18 cellular contexts compared by ENCODE assay signal in the genomic region with DNA sequence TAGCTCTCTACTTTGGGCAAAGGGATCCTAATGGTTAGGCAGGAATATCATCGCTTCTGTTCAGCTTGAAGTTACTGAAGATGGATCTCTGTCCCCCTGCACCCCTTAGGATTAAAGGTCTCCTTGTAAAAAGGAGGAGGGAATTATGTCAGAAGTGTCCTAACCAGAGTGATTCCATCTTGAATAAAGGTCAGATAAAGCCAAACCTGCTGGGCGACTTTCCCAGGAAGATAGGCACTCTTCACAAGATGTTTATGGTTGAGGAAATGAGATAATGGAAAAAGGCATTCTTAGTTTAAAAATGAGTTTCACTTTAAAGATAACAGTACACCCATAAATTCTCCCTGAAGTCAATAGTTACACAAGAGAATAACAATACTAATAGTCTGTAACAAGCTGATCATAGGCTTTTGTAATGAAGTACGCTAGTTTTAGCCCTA. TPM values are rescaled to one million over a fixed set of nuclear protein-coding genes. Genes with fewer than 3 reads are reported as not detected.
A peak's percentile ranks its signal among the peaks of the same experiment; 100 is the strongest.
DNase-seq lines count a peak whose midpoint lies in the region; ATAC-seq, FAIRE-seq and TF ChIP-seq lines count a peak whose summit lies in the region.
"Had no signal": no experiment of that assay in that cellular context is flagged by ENCODE, and none has a peak within 500 bp of the region (broad histone marks: within the 10 kb centered on the region; RNA-seq: fewer than 3 reads in every experiment).

No MANE protein-coding gene starts in this region.

- H3K18ac ChIP-seq in mesenchymal stem cell (ENCODE audit: low read depth in 1 of 2, low read length in 2 of 2) = no peak overlapping the region

- intact Hi-C loops in HCT116 (cut with micrococcal nuclease) (no loop called here), lower lobe of right lung (cut with DNase I) (no loop called here)

- H3K9ac ChIP-seq in BLaER1 = no peak overlapping the region
- H3K9ac ChIP-seq in HCT116 (ENCODE audit: low read length) = no peak overlapping the region
- no peak overlapping the region for H3K9ac ChIP-seq in astrocyte (ENCODE audit: low read length)
- no peak overlapping the region for H3K9ac ChIP-seq in mesenchymal stem cell (ENCODE audit: low read length)

- H3K4ac ChIP-seq in mesenchymal stem cell (ENCODE audit: low read depth in 1 of 2, low read length in 2 of 2) = no peak overlapping the region

- peaks cover 3% of the 10 kb centered on the region for H3K36me3 Mint-ChIP-seq in astrocyte (ENCODE audit: low read depth, unreplicated experiment)
- no peaks in the 10 kb centered on the region for H3K36me3 Mint-ChIP-seq in naive thymus-derived CD8-positive, alpha-beta T cell

- H2BK120ac ChIP-seq in mesenchymal stem cell (ENCODE audit: low read depth, low read length) = no peak overlapping the region

- H2AFZ ChIP-seq in HCT116 (ENCODE audit: low read depth, low read length, poor library complexity, severe bottlenecking) (no peak overlapping the region), astrocyte (ENCODE audit: low read depth, low read length) (no peak overlapping the region), mesenchymal stem cell (ENCODE audit: low read depth, low read length) (no peak overlapping the region)

- no peaks in the 10 kb centered on the region for H3K9me2 ChIP-seq in HCT116 (ENCODE audit: insufficient read depth)

- no peak overlapping the region for H2AK5ac ChIP-seq in mesenchymal stem cell (ENCODE audit: low read length, severe bottlenecking)

- no peak overlapping the region for H2BK5ac ChIP-seq in mesenchymal stem cell (ENCODE audit: low read depth, low read length, poor library complexity, severe bottlenecking)

- ATAC-seq in HCT116 (no peak), lower lobe of right lung (no peak), HG03039 (IDR thresholded peaks at IDR 0.05; ENCODE audit: unreplicated experiment) (no peak)
- ATAC-seq in naive thymus-derived CD8-positive, alpha-beta T cell = no peak
- ATAC-seq: activated CD8-positive, alpha-beta memory T cell treated with anti-CD3 and anti-CD28 coated beads, Interleukin-2, amount 10 ng/mL, durations not matched to agents 7 days and 5 days; stimulated activated naive CD8-positive, alpha-beta T cell treated with anti-CD3 and anti-CD28 coated beads, Interleukin-15, Interleukin-2, amounts not matched to agents 100 U/mL and 50 U/mL, for 24 hours had no signal

- TF ChIP-seq RAD21 in HCT116 (IDR thresholded peaks at IDR 0.05; ENCODE audit: low read depth) = no peak

- H3K9me3 Mint-ChIP-seq in astrocyte (ENCODE audit: unreplicated experiment) = no peaks in the 10 kb centered on the region
- no peaks in the 10 kb centered on the region for H3K9me3 Mint-ChIP-seq in naive thymus-derived CD8-positive, alpha-beta T cell
- H3K9me3 Mint-ChIP-seq: T-helper 1 cell treated with Interleukin-12 subunit alpha and Interleukin-12 subunit beta and Interleukin-4 antibody, amounts not matched to agents 30 μg/mL and 1 μg/mL, for 36 hours had no signal

- TF ChIP-seq POLR2A in HCT116 (IDR thresholded peaks at IDR 0.05; ENCODE audit: borderline replicate concordance, extremely low read depth, insufficient read depth, insufficient read length) = no peak

- DNase-seq in HCT116 (ENCODE audit: low read depth, low spot score) = no peak
- no peak for DNase-seq in astrocyte (ENCODE audit: low read depth)
- peak; percentile 46 for DNase-seq in mesenchymal stem cell
- no peak for DNase-seq in naive thymus-derived CD8-positive, alpha-beta T cell
- DNase-seq in lower lobe of right lung = no peak
- DNase-seq: activated CD8-positive, alpha-beta memory T cell treated with anti-CD3 and anti-CD28 coated beads, Interleukin-2, amount 10 ng/mL, durations not matched to agents 7 days and 5 days; activated effector memory CD4-positive, alpha-beta T cell treated with Interleukin-2 at 50 U/mL for 16 hours; KBM-7; NCI-H1930; NCI-H526 treated with DMSO at 0.1 percent for 48 hours; ovary; sigmoid colon; stimulated activated CD4-positive, alpha-beta T cell treated with anti-CD3 and anti-CD28 coated beads, Interleukin-1b, Interleukin-23, amount 100 ng/mL, for 48 hours; stimulated activated naive CD8-positive, alpha-beta T cell treated with anti-CD3 and anti-CD28 coated beads, Interleukin-15, Interleukin-2, amounts not matched to agents 100 U/mL and 50 U/mL, for 24 hours had no signal

- H2BK15ac ChIP-seq in mesenchymal stem cell (ENCODE audit: low read depth, poor library complexity, severe bottlenecking) = no peak overlapping the region

- no TSS peak for BruUV-seq in HCT116 (replicated peaks; lab: Mats Ljungman, UMichigan)

- H3K14ac ChIP-seq in mesenchymal stem cell (ENCODE audit: low read length in 2 of 2) = no peak overlapping the region

- H3K4me3 ChIP-seq in BLaER1 (no peak overlapping the region), HCT116 (replicated peaks in 1 of 2; ENCODE audit: low read depth in 1 of 2, low read length in 2 of 2) (no peak overlapping the region), astrocyte (ENCODE audit: insufficient read depth, low read depth, low read length) (no peak overlapping the region), mesenchymal stem cell (ENCODE audit: insufficient read depth in 1 of 2, low read depth in 1 of 2, low read length in 2 of 2) (no peak overlapping the region), lower lobe of right lung (no peak overlapping the region)
- H3K4me3 ChIP-seq: ovary, sigmoid colon had no signal

- H4K20me1 ChIP-seq in BLaER1 = peaks cover 23% of the 10 kb centered on the region; the same call in 1 of the 2 replicates
- no peaks in the 10 kb centered on the region for H4K20me1 ChIP-seq in HCT116 (ENCODE audit: insufficient read depth)
- peaks cover 17% of the 10 kb centered on the region for H4K20me1 ChIP-seq in astrocyte (ENCODE audit: insufficient read depth, low read length)

- H3K27me3 Mint-ChIP-seq in astrocyte (ENCODE audit: low read depth, unreplicated experiment) = peaks cover 4% of the 10 kb centered on the region
- H3K27me3 Mint-ChIP-seq in naive thymus-derived CD8-positive, alpha-beta T cell = peaks cover 0 to 2% (median 0%) of the 10 kb centered on the region in 5 donors

- no peaks in the 10 kb centered on the region for H3K9me3 ChIP-seq in BLaER1
- H3K9me3 ChIP-seq in HCT116 (ENCODE audit: control insufficient read depth in 1 of 2, insufficient read depth in 1 of 2, low read depth in 1 of 2, low read length in 2 of 2) = no peaks in the 10 kb centered on the region
- no peaks in the 10 kb centered on the region for H3K9me3 ChIP-seq in astrocyte (ENCODE audit: insufficient read depth, low read depth, low read length)
- H3K9me3 ChIP-seq in mesenchymal stem cell (ENCODE audit: control insufficient read depth, low read length) = no peaks in the 10 kb centered on the region
- no peaks in the 10 kb centered on the region for H3K9me3 ChIP-seq in lower lobe of right lung
- H3K9me3 ChIP-seq: ovary, sigmoid colon had no signal

- H3K4me3 Mint-ChIP-seq in astrocyte (ENCODE audit: unreplicated experiment) = no peak overlapping the region
- H3K4me3 Mint-ChIP-seq in naive thymus-derived CD8-positive, alpha-beta T cell = peak overlapping the region in 1 of 10 donors; percentile 59
- H3K4me3 Mint-ChIP-seq: activated CD8-positive, alpha-beta memory T cell treated with anti-CD3 and anti-CD28 coated beads, Interleukin-2, amount 10 ng/mL, durations not matched to agents 7 days and 5 days had no signal

- H4K8ac ChIP-seq in mesenchymal stem cell (ENCODE audit: low read length) = no peak overlapping the region

- CTCF ChIA-PET in HCT116 (lab: Charles Lee) = no interaction called here

- no peak overlapping the region for H3K27ac ChIP-seq in BLaER1
- no peak overlapping the region for H3K27ac ChIP-seq in HCT116 (ENCODE audit: low read depth, low read length)
- H3K27ac ChIP-seq in astrocyte (ENCODE audit: low read depth, low read length) = no peak overlapping the region
- no peak overlapping the region for H3K27ac ChIP-seq in mesenchymal stem cell (ENCODE audit: low read length, poor library complexity, severe bottlenecking)
- no peak overlapping the region for H3K27ac ChIP-seq in lower lobe of right lung
- H3K27ac ChIP-seq: HL-60, ovary, sigmoid colon had no signal

- H3K27ac Mint-ChIP-seq in astrocyte (ENCODE audit: unreplicated experiment) = peak overlapping the region; percentile 50
- H3K27ac Mint-ChIP-seq in naive thymus-derived CD8-positive, alpha-beta T cell = no peak overlapping the region
- H3K27ac Mint-ChIP-seq: activated CD8-positive, alpha-beta memory T cell treated with anti-CD3 and anti-CD28 coated beads, Interleukin-2, amount 10 ng/mL, durations not matched to agents 7 days and 5 days; T-helper 1 cell treated with Interleukin-12 subunit alpha and Interleukin-12 subunit beta and Interleukin-4 antibody, amounts not matched to agents 30 μg/mL and 1 μg/mL, for 36 hours had no signal

- H3K36me3 ChIP-seq in BLaER1 (no peaks in the 10 kb centered on the region), HCT116 (ENCODE audit: control insufficient read depth in 1 of 2, insufficient read depth in 2 of 2, low read length in 2 of 2) (no peaks in the 10 kb centered on the region), astrocyte (ENCODE audit: insufficient read depth, low read length) (no peaks in the 10 kb centered on the region), mesenchymal stem cell (ENCODE audit: control insufficient read depth in 1 of 2, insufficient read depth in 2 of 2, low read depth in 1 of 2, low read length in 2 of 2) (no peaks in the 10 kb centered on the region), lower lobe of right lung (no peaks in the 10 kb centered on the region)
- H3K36me3 ChIP-seq: ovary, sigmoid colon had no signal

- peaks cover 30% of the 10 kb centered on the region for H3K4me1 ChIP-seq in BLaER1
- H3K4me1 ChIP-seq in HCT116 (ENCODE audit: control insufficient read depth in 1 of 2, insufficient read depth in 2 of 2, low read length in 2 of 2) = peaks cover 5 to 31% of the 10 kb centered on the region in 2 experiments; a peak in 3 of 4 replicates
- peaks cover 10% of the 10 kb centered on the region for H3K4me1 ChIP-seq in astrocyte (ENCODE audit: insufficient read depth, low read length)
- H3K4me1 ChIP-seq in mesenchymal stem cell (ENCODE audit: control insufficient read depth, insufficient read depth, low read depth, low read length) = peaks cover 9% of the 10 kb centered on the region
- peaks cover 20% of the 10 kb centered on the region for H3K4me1 ChIP-seq in lower lobe of right lung

- no peak for FAIRE-seq in astrocyte (lab: Jason Lieb, UNC)

- H3K27me3 ChIP-seq in BLaER1 = no peaks in the 10 kb centered on the region
- no peaks in the 10 kb centered on the region for H3K27me3 ChIP-seq in HCT116 (ENCODE audit: insufficient read depth, low read length)
- H3K27me3 ChIP-seq in astrocyte (ENCODE audit: insufficient read depth, low read length) = no peaks in the 10 kb centered on the region
- no peaks in the 10 kb centered on the region for H3K27me3 ChIP-seq in mesenchymal stem cell (ENCODE audit: control insufficient read depth in 1 of 2, insufficient read depth in 1 of 2, low read length in 2 of 2)
- no peaks in the 10 kb centered on the region for H3K27me3 ChIP-seq in lower lobe of right lung (ENCODE audit: low read depth)
- H3K27me3 ChIP-seq: ovary, sigmoid colon had no signal

- peaks cover 13% of the 10 kb centered on the region for H3K4me1 Mint-ChIP-seq in astrocyte (ENCODE audit: low read depth, unreplicated experiment)
- H3K4me1 Mint-ChIP-seq in naive thymus-derived CD8-positive, alpha-beta T cell = peaks cover 11 to 26% (median 22%) of the 10 kb centered on the region in 4 donors

- TF ChIP-seq CTCF in HCT116 (IDR thresholded peaks at IDR 0.05 in 2 of 3, conservative IDR thresholded peaks at IDR 0.05 in 1 of 3; ENCODE audit: borderline replicate concordance in 1 of 3, insufficient read depth in 1 of 3, low read depth in 2 of 3, low read length in 2 of 3) (no peak), astrocyte (IDR thresholded peaks at IDR 0.05; ENCODE audit: insufficient read depth, low read depth, low read length) (no peak), lower lobe of right lung (IDR thresholded peaks at IDR 0.05) (no peak)

- peaks cover 15% of the 10 kb centered on the region for H3K79me1 ChIP-seq in mesenchymal stem cell (replicated peaks; ENCODE audit: low read length, poor library complexity, severe bottlenecking)

- H3K79me2 ChIP-seq in HCT116 (ENCODE audit: insufficient read depth, low read length) (peaks cover 25% of the 10 kb centered on the region), astrocyte (ENCODE audit: insufficient read depth, low read length) (peaks cover 5% of the 10 kb centered on the region)

- H3K4me2 ChIP-seq in BLaER1 (0 out of 2 replicates have a peak overlapping the region, but pooled peaks have one; percentile 3), HCT116 (ENCODE audit: low read length) (0 out of 2 replicates have a peak overlapping the region, but pooled peaks have one; percentile 93), astrocyte (ENCODE audit: low read length) (no peak overlapping the region), mesenchymal stem cell (ENCODE audit: low read length, poor library complexity, severe bottlenecking) (no peak overlapping the region)

- no peak overlapping the region for H4K91ac ChIP-seq in mesenchymal stem cell (ENCODE audit: low read length)

- WGBS in mesenchymal stem cell = 50% methylated on average over 2 of the region's 3 CpGs

- no peak overlapping the region for H2BK12ac ChIP-seq in mesenchymal stem cell (ENCODE audit: low read length in 2 of 2)

- no peak overlapping the region for H3K23ac ChIP-seq in mesenchymal stem cell (ENCODE audit: low read length in 2 of 2)

- POLR2A ChIA-PET in HCT116 (lab: Charles Lee) = no interaction called here
- POLR2A ChIA-PET in naive thymus-derived CD8-positive, alpha-beta T cell (lab: Charles Lee) = no interaction called here

- RAD21 ChIA-PET in HCT116 (lab: Charles Lee; ENCODE audit: low non-redundant PET in 1 of 2, low total read pairs in 2 of 2, uncharacterized antibody in 2 of 2, unreplicated experiment in 2 of 2) = no interaction called here

RNA-seq across cellular contexts. Expression of a gene that starts 1.7 kb away (rescaled TPM):
- total RNA-seq in HCT116 (2021; ENCODE audit: unreplicated experiment) (78.4 TPM), astrocyte (34.4 and 38.8 TPM in 2 replicates), lower lobe of right lung (42.3 TPM)
- polyA plus RNA-seq in HCT116 (2012) = 97.2 and 107 TPM in 2 replicates
- polyA plus RNA-seq in mesenchymal stem cell (2013, experiment 1 of 2) = 44.7 TPM
- polyA plus RNA-seq in mesenchymal stem cell (2013, experiment 2 of 2) = 49.2 TPM
- total RNA-seq in naive thymus-derived CD8-positive, alpha-beta T cell = 10 to 100 TPM; 21.5 to 25.1 TPM
- polyA plus RNA-seq in naive thymus-derived CD8-positive, alpha-beta T cell = 10 to 100 TPM; 35.9 to 68.0 (median 64.9) TPM

RNA-seq across cellular contexts. Expression of a gene that starts 16.3 kb away (rescaled TPM):
- 17.6 TPM for total RNA-seq in HCT116 (2021; ENCODE audit: unreplicated experiment)
- polyA plus RNA-seq in HCT116 (2012) = 16.2 and 18.0 TPM in 2 replicates
- total RNA-seq in astrocyte = 16.9 and 18.8 TPM in 2 replicates
- polyA plus RNA-seq in mesenchymal stem cell (2013, experiment 1 of 2) = 5.6 TPM
- 5.9 TPM for polyA plus RNA-seq in mesenchymal stem cell (2013, experiment 2 of 2)
- 10 to 100 TPM; 13.3 to 15.5 TPM for total RNA-seq in naive thymus-derived CD8-positive, alpha-beta T cell
- 10 to 100 TPM in 1 of 3 donors, 1 to 10 TPM in 2; 8.0 to 10.5 (median 8.3) TPM for polyA plus RNA-seq in naive thymus-derived CD8-positive, alpha-beta T cell
- 9.8 TPM for total RNA-seq in lower lobe of right lung

Comparison
In these comparisons a context has a peak if more than half of its experiments do, and no peak if none do; other contexts are left out.
1. H3K4me2 ChIP-seq: peak in BLaER1 (single experiment) and HCT116 (single experiment); none in astrocyte (single experiment) and mesenchymal stem cell (single experiment).